ENCODE assay signal across 8 cellular contexts in the genomic region with DNA sequence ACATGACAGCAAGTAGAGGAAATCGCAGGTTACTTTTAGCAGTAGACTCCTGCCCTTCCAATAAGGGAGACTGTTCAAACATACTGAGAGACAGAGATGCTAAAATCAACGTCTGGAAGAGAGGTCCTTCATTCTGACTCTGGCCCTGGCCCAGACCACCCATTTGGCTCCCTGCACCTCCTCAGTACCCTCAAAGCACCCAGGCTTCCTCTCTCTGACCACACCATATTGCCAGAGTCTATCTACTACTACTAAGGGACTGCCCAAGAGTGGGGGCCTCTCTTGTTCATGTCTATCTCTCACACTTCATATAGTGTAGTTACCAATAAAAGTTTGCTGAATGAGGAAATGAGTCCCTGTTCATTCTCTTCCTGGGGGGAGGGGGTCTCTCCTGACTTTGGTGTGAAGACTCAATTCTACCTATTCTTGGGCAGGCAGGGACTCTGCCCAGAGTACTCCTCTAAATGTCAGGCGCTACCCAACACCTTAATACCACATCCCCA. TPM values are rescaled to one million over a fixed set of nuclear protein-coding genes. Genes with fewer than 3 reads are reported as not detected.
A peak's percentile ranks its signal among the peaks of the same experiment; 100 is the strongest.
DNase-seq lines count a peak whose midpoint lies in the region; ATAC-seq and FAIRE-seq lines count a peak whose summit lies in the region.

No MANE protein-coding gene starts in this region.

- H3K4me3 Mint-ChIP-seq in effector memory CD8-positive, alpha-beta T cell: peak overlapping the region; percentile 95 to 98

- H3K27me3 Mint-ChIP-seq in effector memory CD8-positive, alpha-beta T cell: no peaks in the 10 kb centered on the region

- peaks cover 66% of the 10 kb centered on the region for H3K36me3 Mint-ChIP-seq in effector memory CD8-positive, alpha-beta T cell (ENCODE audit: insufficient read depth)

- H3K4me1 Mint-ChIP-seq in effector memory CD8-positive, alpha-beta T cell (ENCODE audit: low read depth in 2 of 2): peaks cover 84 to 92% of the 10 kb centered on the region in 2 donors

- FAIRE-seq in frontal cortex (lab: Jason Lieb, UNC): no peak

- H3K4me3 ChIP-seq in skin epidermis: no peak overlapping the region

- DNase-seq in Kasumi-1 (lab: John Stamatoyannopoulos, UW) (peak; percentile 21 to 32), frontal cortex (ENCODE audit: low spot score in 2 of 2) (no peak), cerebellar cortex (ENCODE audit: low spot score) (no peak), hepatic stellate cell (ENCODE audit: low spot score) (no peak)
- no peak for DNase-seq in effector memory CD8-positive, alpha-beta T cell

- peak overlapping the region in 20 of 21 experiments; percentile 29 to 99 (median 94) for H3K27ac ChIP-seq in skin epidermis

- ATAC-seq in GM18907 (IDR thresholded peaks at IDR 0.05; ENCODE audit: unreplicated experiment): peak; percentile 13
- peak; percentile 9 for ATAC-seq in effector memory CD8-positive, alpha-beta T cell (replicated peaks)
- ATAC-seq in GM18858 (IDR thresholded peaks at IDR 0.05; ENCODE audit: unreplicated experiment): no peak

- H3K9me3 Mint-ChIP-seq in effector memory CD8-positive, alpha-beta T cell: no peaks in the 10 kb centered on the region

- H3K27ac Mint-ChIP-seq in effector memory CD8-positive, alpha-beta T cell: peak overlapping the region; percentile 99 to 100

RNA-seq across cellular contexts. Expression of gene B4GALT1, which starts 8.5 kb away (rescaled TPM):
- 0.82 TPM for total RNA-seq in frontal cortex

Comparison
In these comparisons a context has a peak if more than half of its experiments do, and no peak if none do; other contexts are left out.
1. DNase-seq: peak in Kasumi-1 (2 of 2); none in effector memory CD8-positive, alpha-beta T cell (0 of 3), frontal cortex (0 of 2), cerebellar cortex (single experiment) and hepatic stellate cell (single experiment).